23 cellular contexts compared by ENCODE assay signal in genomic region chr6:19492631-19493030, GRCh38.
DNase-seq lines count a peak whose midpoint lies in the region; ATAC-seq, FAIRE-seq and TF ChIP-seq lines count a peak whose summit lies in the region.
"Had no signal": no experiment of that assay in that cellular context is flagged by ENCODE, and none has a peak within 500 bp of the region (broad histone marks: within the 10 kb centered on the region; RNA-seq: fewer than 3 reads in every experiment).

No MANE protein-coding gene starts in this region.

- CTCF ChIA-PET in A549 (lab: Yijun Ruan, JAX): no interaction called here

- H3K36me3 ChIP-seq in adipocyte (ENCODE audit: control insufficient read depth, insufficient read depth, low read length, severe bottlenecking): no peaks in the 10 kb centered on the region
- H3K36me3 ChIP-seq: colonic mucosa, gastrocnemius medialis, left ventricle myocardium inferior, sigmoid colon had no signal

- H3K27me3 Mint-ChIP-seq in activated T-cell treated with anti-CD3 and anti-CD28 coated beads, Interleukin-2, amount 50 U/mL, for 72 hours (ENCODE audit: low read depth): no peaks in the 10 kb centered on the region
- H3K27me3 Mint-ChIP-seq: activated CD4-positive, alpha-beta T cell treated with anti-CD3 and anti-CD28 coated beads, Interleukin-2, amount 10 ng/mL, durations not matched to agents 7 days and 5 days; stimulated activated naive CD8-positive, alpha-beta T cell treated with anti-CD3 and anti-CD28 coated beads, Interleukin-15, Interleukin-2, amounts not matched to agents 100 ng/mL and 50 ng/mL, for 24 hours had no signal

- no peak for TF ChIP-seq EP300 in A549 (IDR thresholded peaks at IDR 0.05)

- H3K36me3 Mint-ChIP-seq in activated T-cell treated with anti-CD3 and anti-CD28 coated beads, Interleukin-2, amount 50 U/mL, for 72 hours (ENCODE audit: insufficient read depth in 2 of 2): no peaks in the 10 kb centered on the region
- H3K36me3 Mint-ChIP-seq: type B pancreatic cell had no signal

- H3K9me3 ChIP-seq in A549 (no peaks in the 10 kb centered on the region), adipocyte (ENCODE audit: control insufficient read depth, low read length) (no peaks in the 10 kb centered on the region)
- H3K9me3 ChIP-seq: colonic mucosa, gastrocnemius medialis, mucosa of descending colon, sigmoid colon had no signal

- no peaks in the 10 kb centered on the region for H3K27me3 ChIP-seq in adipocyte (replicated peaks; ENCODE audit: control insufficient read depth, insufficient read depth, low read length)
- H3K27me3 ChIP-seq: colonic mucosa, gastrocnemius medialis, sigmoid colon had no signal

- TF ChIP-seq CTCF in A549 (IDR thresholded peaks at IDR 0.05): no peak

- peaks cover 7% of the 10 kb centered on the region; the same call in 1 of the 3 replicates for H3K4me1 ChIP-seq in A549
- H3K4me1 ChIP-seq in adipocyte (ENCODE audit: control insufficient read depth, insufficient read depth, low read length): no peaks in the 10 kb centered on the region
- H3K4me1 ChIP-seq: colonic mucosa, gastrocnemius medialis, left ventricle myocardium inferior, sigmoid colon had no signal

- H3K27ac Mint-ChIP-seq in activated T-cell treated with anti-CD3 and anti-CD28 coated beads, Interleukin-2, amount 50 U/mL, for 72 hours: no peak overlapping the region
- H3K27ac Mint-ChIP-seq: activated CD4-positive, alpha-beta T cell treated with anti-CD3 and anti-CD28 coated beads, Interleukin-2, amount 10 ng/mL, durations not matched to agents 7 days and 5 days; stimulated activated naive CD8-positive, alpha-beta T cell treated with anti-CD3 and anti-CD28 coated beads, Interleukin-15, Interleukin-2, amounts not matched to agents 100 ng/mL and 50 ng/mL, for 24 hours; type B pancreatic cell had no signal

- intact Hi-C loops in sciatic nerve (cut with DNase I): no loop called here

- no peak overlapping the region for H3K27ac ChIP-seq in A549
- H3K27ac ChIP-seq: colonic mucosa, gastrocnemius medialis, left ventricle myocardium inferior, sigmoid colon had no signal

- 10% methylated on average over 1 of the region's 1 CpG for WGBS in A549 (ENCODE audit: missing lambda C conversion rate)

- no peak for TF ChIP-seq RAD21 in A549 (conservative IDR thresholded peaks at IDR 0.05 in 1 of 2, IDR thresholded peaks at IDR 0.05 in 1 of 2)

- H3K4me1 Mint-ChIP-seq in activated T-cell treated with anti-CD3 and anti-CD28 coated beads, Interleukin-2, amount 50 U/mL, for 72 hours (ENCODE audit: low read depth): no peaks in the 10 kb centered on the region
- H3K4me1 Mint-ChIP-seq: activated CD4-positive, alpha-beta T cell treated with anti-CD3 and anti-CD28 coated beads, Interleukin-2, amount 10 ng/mL, durations not matched to agents 7 days and 5 days had no signal

- DNase-seq in A549 (ENCODE audit: low read depth in 1 of 2, low spot score in 1 of 2) (no peak), adipocyte (ENCODE audit: low read depth) (peak; percentile 13), kidney tubule cell (ENCODE audit: low spot score) (peak; percentile 83), sciatic nerve (ENCODE audit: low spot score) (no peak)
- DNase-seq in activated T-cell treated with anti-CD3 and anti-CD28 coated beads, Interleukin-2, amount 50 U/mL, for 72 hours: no peak
- no peak for DNase-seq in stimulated activated CD4-positive, alpha-beta T cell treated with anti-CD3 and anti-CD28 coated beads, Interleukin-15, amount 100 ng/mL, for 24 hours
- DNase-seq: activated CD4-positive, alpha-beta T cell treated with anti-CD3 and anti-CD28 coated beads, Interleukin-2, amount 10 ng/mL, durations not matched to agents 7 days and 5 days; activated naive CD4-positive, alpha-beta T cell treated with Interleukin-2 at 50 U/mL for 16 hours; aorta; colonic mucosa; gastrocnemius medialis; left ventricle myocardium inferior; mucosa of descending colon; NCI-H187; NK-92 treated with Interleukin-12 subunit alpha and Interleukin-12 subunit beta, amount 100 ng/mL, for 24 hours; sigmoid colon; stimulated activated CD4-positive, alpha-beta T cell treated with anti-CD3 and anti-CD28 coated beads, Interleukin-1b, Interleukin-23, amount 100 ng/mL, for 48 hours had no signal

- ATAC-seq in A549: no peak
- ATAC-seq in HG03354 (IDR thresholded peaks at IDR 0.05; ENCODE audit: poor library complexity, severe bottlenecking, unreplicated experiment): peak; percentile 45
- no peak for ATAC-seq in HG02642 (IDR thresholded peaks at IDR 0.05; ENCODE audit: poor library complexity, unreplicated experiment)
- no peak for ATAC-seq in activated T-cell treated with anti-CD3 and anti-CD28 coated beads, Interleukin-2, amount 50 U/mL, for 72 hours (replicated peaks in 1 of 2)
- ATAC-seq in sciatic nerve: no peak
- ATAC-seq: gastrocnemius medialis, mucosa of descending colon had no signal

- no peak overlapping the region for H3K4me3 Mint-ChIP-seq in activated T-cell treated with anti-CD3 and anti-CD28 coated beads, Interleukin-2, amount 50 U/mL, for 72 hours
- H3K4me3 Mint-ChIP-seq: activated CD4-positive, alpha-beta T cell treated with anti-CD3 and anti-CD28 coated beads, Interleukin-2, amount 10 ng/mL, durations not matched to agents 7 days and 5 days; stimulated activated naive CD8-positive, alpha-beta T cell treated with anti-CD3 and anti-CD28 coated beads, Interleukin-15, Interleukin-2, amounts not matched to agents 100 ng/mL and 50 ng/mL, for 24 hours; type B pancreatic cell had no signal

- no peak for TF ChIP-seq POLR2A in A549 (IDR thresholded peaks at IDR 0.05; ENCODE audit: low read length)

- POLR2A ChIA-PET in A549 (lab: Yijun Ruan, JAX): no interaction called here

- no peak overlapping the region for H3K4me3 ChIP-seq in A549
- no peak overlapping the region for H3K4me3 ChIP-seq in adipocyte (ENCODE audit: low read length)
- H3K4me3 ChIP-seq: colonic mucosa, gastrocnemius medialis, left ventricle myocardium inferior, mucosa of descending colon, sigmoid colon had no signal

- H3K9me3 Mint-ChIP-seq in activated T-cell treated with anti-CD3 and anti-CD28 coated beads, Interleukin-2, amount 50 U/mL, for 72 hours: peaks cover 0 to 7% of the 10 kb centered on the region in 2 donors
- H3K9me3 Mint-ChIP-seq: type B pancreatic cell had no signal

- no peak overlapping the region for H3K9ac ChIP-seq in adipocyte (ENCODE audit: low read length)

- H3K4me2 ChIP-seq in A549: peak overlapping the region; percentile 24

- FAIRE-seq in A549 (lab: Jason Lieb, UNC): no peak
- FAIRE-seq: H54, TTC549 had no signal

TF ChIP-seq in A549, 52 proteins besides CTCF, POLR2A, EP300 and RAD21 (continues in another document):
- TF ChIP-seq MAFK (IDR thresholded peaks at IDR 0.05; ENCODE audit: partially characterized antibody) (no peak), BHLHE40 (IDR thresholded peaks at IDR 0.05; ENCODE audit: low read depth, low read length) (no peak), CHD4 (IDR thresholded peaks at IDR 0.05; ENCODE audit: borderline replicate concordance) (no peak), FOSL2 (IDR thresholded peaks at IDR 0.05) (no peak), FOSL2 (CRISPR knock-in tag; IDR thresholded peaks at IDR 0.05) (no peak), JUNB (IDR thresholded peaks at IDR 0.05) (no peak), JUN (IDR thresholded peaks at IDR 0.05) (no peak), RCOR1 (IDR thresholded peaks at IDR 0.05; ENCODE audit: low read depth, low read length) (no peak), SREBF2 (IDR thresholded peaks at IDR 0.05) (no peak), MYC (IDR thresholded peaks at IDR 0.05; ENCODE audit: borderline replicate concordance, low read length) (no peak), NPAS2 (CRISPR knock-in tag; IDR thresholded peaks at IDR 0.05; ENCODE audit: borderline replicate concordance) (no peak), E2F6 (IDR thresholded peaks at IDR 0.05; ENCODE audit: borderline replicate concordance, low read depth) (no peak), GATA3 (IDR thresholded peaks at IDR 0.05; ENCODE audit: borderline replicate concordance) (no peak), RNF2 (IDR thresholded peaks at IDR 0.05; ENCODE audit: borderline replicate concordance, low read depth) (no peak), SMC3 (IDR thresholded peaks at IDR 0.05) (no peak), ZFP36 (IDR thresholded peaks at IDR 0.05; ENCODE audit: borderline replicate concordance, partially characterized antibody) (no peak)
- TF ChIP-seq, protein P1, sequence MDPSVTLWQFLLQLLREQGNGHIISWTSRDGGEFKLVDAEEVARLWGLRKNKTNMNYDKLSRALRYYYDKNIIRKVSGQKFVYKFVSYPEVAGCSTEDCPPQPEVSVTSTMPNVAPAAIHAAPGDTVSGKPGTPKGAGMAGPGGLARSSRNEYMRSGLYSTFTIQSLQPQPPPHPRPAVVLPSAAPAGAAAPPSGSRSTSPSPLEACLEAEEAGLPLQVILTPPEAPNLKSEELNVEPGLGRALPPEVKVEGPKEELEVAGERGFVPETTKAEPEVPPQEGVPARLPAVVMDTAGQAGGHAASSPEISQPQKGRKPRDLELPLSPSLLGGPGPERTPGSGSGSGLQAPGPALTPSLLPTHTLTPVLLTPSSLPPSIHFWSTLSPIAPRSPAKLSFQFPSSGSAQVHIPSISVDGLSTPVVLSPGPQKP (IDR thresholded peaks at IDR 0.05; ENCODE audit: low read depth, low read length): no peak
- TF ChIP-seq, protein P2, sequence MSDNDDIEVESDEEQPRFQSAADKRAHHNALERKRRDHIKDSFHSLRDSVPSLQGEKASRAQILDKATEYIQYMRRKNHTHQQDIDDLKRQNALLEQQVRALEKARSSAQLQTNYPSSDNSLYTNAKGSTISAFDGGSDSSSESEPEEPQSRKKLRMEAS (IDR thresholded peaks at IDR 0.05): no peak
- TF ChIP-seq, protein P3, sequence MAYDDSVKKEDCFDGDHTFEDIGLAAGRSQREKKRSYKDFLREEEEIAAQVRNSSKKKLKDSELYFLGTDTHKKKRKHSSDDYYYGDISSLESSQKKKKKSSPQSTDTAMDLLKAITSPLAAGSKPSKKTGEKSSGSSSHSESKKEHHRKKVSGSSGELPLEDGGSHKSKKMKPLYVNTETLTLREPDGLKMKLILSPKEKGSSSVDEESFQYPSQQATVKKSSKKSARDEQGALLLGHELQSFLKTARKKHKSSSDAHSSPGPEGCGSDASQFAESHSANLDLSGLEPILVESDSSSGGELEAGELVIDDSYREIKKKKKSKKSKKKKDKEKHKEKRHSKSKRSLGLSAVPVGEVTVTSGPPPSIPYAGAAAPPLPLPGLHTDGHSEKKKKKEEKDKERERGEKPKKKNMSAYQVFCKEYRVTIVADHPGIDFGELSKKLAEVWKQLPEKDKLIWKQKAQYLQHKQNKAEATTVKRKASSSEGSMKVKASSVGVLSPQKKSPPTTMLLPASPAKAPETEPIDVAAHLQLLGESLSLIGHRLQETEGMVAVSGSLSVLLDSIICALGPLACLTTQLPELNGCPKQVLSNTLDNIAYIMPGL (CRISPR knock-in tag; IDR thresholded peaks at IDR 0.05; ENCODE audit: borderline replicate concordance): no peak

Comparison
In these comparisons a context has a peak if more than half of its experiments do, and no peak if none do; other contexts are left out.
1. DNase-seq: peak in adipocyte (single experiment) and kidney tubule cell (single experiment); none in A549 (0 of 2), activated T-cell treated with anti-CD3 and anti-CD28 coated beads, Interleukin-2, amount 50 U/mL, for 72 hours (0 of 2), stimulated activated CD4-positive, alpha-beta T cell treated with anti-CD3 and anti-CD28 coated beads, Interleukin-15, amount 100 ng/mL, for 24 hours (single experiment) and sciatic nerve (single experiment).